Comparison of ENCODE assay signal across 1 cellular context in genomic region chr19:10289167-10289835, GRCh38.
TF ChIP-seq lines count a peak whose summit lies in the region.

No MANE protein-coding gene starts in this region.

TF ChIP-seq in HepG2, 621 proteins besides CTCF, POLR2A, EP300 and RAD21 (continued from another document and continues in another):
- TF ChIP-seq SAP130 (CRISPR knock-in tag; IDR thresholded peaks at IDR 0.05; ENCODE audit: low read depth) (0 out of 2 replicates have a peak, but pooled peaks have one; percentile 23), SNAPC4 (CRISPR knock-in tag; IDR thresholded peaks at IDR 0.05) (peak; percentile 75; the same call in 1 of the 2 replicates), ZNF441 (CRISPR knock-in tag; IDR thresholded peaks at IDR 0.05; ENCODE audit: borderline replicate concordance) (peak; percentile 30; the same call in 1 of the 2 replicates), ZIK1 (CRISPR knock-in tag; IDR thresholded peaks at IDR 0.05; ENCODE audit: borderline replicate concordance, low read depth) (peak; percentile 64; the same call in 1 of the 2 replicates), HNRNPUL1 (IDR thresholded peaks at IDR 0.05; ENCODE audit: low read depth, low read length) (no peak), AGO1 (IDR thresholded peaks at IDR 0.05; ENCODE audit: low read depth, low read length, poor library complexity, severe bottlenecking) (peak; percentile 68), HIVEP1 (CRISPR knock-in tag; IDR thresholded peaks at IDR 0.05) (peak; percentile 66), GABPB1 (CRISPR knock-in tag; IDR thresholded peaks at IDR 0.05) (no peak), NKX3-1 (CRISPR knock-in tag; IDR thresholded peaks at IDR 0.05) (0 out of 2 replicates have a peak, but pooled peaks have one; percentile 55), PAF1 (CRISPR knock-in tag; IDR thresholded peaks at IDR 0.05) (no peak), MTF1 (CRISPR knock-in tag; IDR thresholded peaks at IDR 0.05) (0 out of 2 replicates have a peak, but pooled peaks have one; percentile 33), DDIT3 (CRISPR knock-in tag; IDR thresholded peaks at IDR 0.05) (no peak), ZHX2 (IDR thresholded peaks at IDR 0.05; ENCODE audit: low read depth) (0 out of 2 replicates have a peak, but pooled peaks have one; percentile 5), ZHX2 (CRISPR knock-in tag; IDR thresholded peaks at IDR 0.05; ENCODE audit: borderline replicate concordance) (0 out of 2 replicates have a peak, but pooled peaks have one; percentile 56), POGK (CRISPR knock-in tag; conservative IDR thresholded peaks at IDR 0.05) (0 out of 2 replicates have a peak, but pooled peaks have one; percentile 32), ZSCAN25 (CRISPR knock-in tag; IDR thresholded peaks at IDR 0.05) (peak; percentile 47; the same call in 1 of the 2 replicates), HNRNPLL (IDR thresholded peaks at IDR 0.05; ENCODE audit: low read depth, low read length, poor library complexity, severe bottlenecking) (peak; percentile 31), ZNF232 (CRISPR knock-in tag; IDR thresholded peaks at IDR 0.05; ENCODE audit: borderline replicate concordance) (peak; percentile 70; the same call in 1 of the 2 replicates), ZNF451 (CRISPR knock-in tag; IDR thresholded peaks at IDR 0.05) (no peak), SIN3A (IDR thresholded peaks at IDR 0.05; ENCODE audit: borderline replicate concordance, low read depth, low read length) (peak; percentile 19; the same call in 1 of the 2 replicates), EEA1 (CRISPR knock-in tag; IDR thresholded peaks at IDR 0.05; ENCODE audit: borderline replicate concordance) (peak; percentile 69; the same call in 1 of the 2 replicates), THAP7 (CRISPR knock-in tag; IDR thresholded peaks at IDR 0.05) (0 out of 2 replicates have a peak, but pooled peaks have one; percentile 59), ZNF776 (CRISPR knock-in tag; IDR thresholded peaks at IDR 0.05) (peak; percentile 73; the same call in 1 of the 2 replicates), MXD1 (CRISPR knock-in tag; IDR thresholded peaks at IDR 0.05) (peak; percentile 72; the same call in 1 of the 2 replicates), HINFP (CRISPR knock-in tag; IDR thresholded peaks at IDR 0.05; ENCODE audit: low read depth) (peak; percentile 37; the same call in 1 of the 2 replicates), NPAS2 (CRISPR knock-in tag; IDR thresholded peaks at IDR 0.05; ENCODE audit: borderline replicate concordance) (0 out of 2 replicates have a peak, but pooled peaks have one; percentile 73), LBX2 (CRISPR knock-in tag; IDR thresholded peaks at IDR 0.05; ENCODE audit: borderline replicate concordance) (peak; percentile 87; the same call in 1 of the 2 replicates), MAFF (IDR thresholded peaks at IDR 0.05; ENCODE audit: low read depth, low read length) (no peak)
- TF ChIP-seq, protein P1, sequence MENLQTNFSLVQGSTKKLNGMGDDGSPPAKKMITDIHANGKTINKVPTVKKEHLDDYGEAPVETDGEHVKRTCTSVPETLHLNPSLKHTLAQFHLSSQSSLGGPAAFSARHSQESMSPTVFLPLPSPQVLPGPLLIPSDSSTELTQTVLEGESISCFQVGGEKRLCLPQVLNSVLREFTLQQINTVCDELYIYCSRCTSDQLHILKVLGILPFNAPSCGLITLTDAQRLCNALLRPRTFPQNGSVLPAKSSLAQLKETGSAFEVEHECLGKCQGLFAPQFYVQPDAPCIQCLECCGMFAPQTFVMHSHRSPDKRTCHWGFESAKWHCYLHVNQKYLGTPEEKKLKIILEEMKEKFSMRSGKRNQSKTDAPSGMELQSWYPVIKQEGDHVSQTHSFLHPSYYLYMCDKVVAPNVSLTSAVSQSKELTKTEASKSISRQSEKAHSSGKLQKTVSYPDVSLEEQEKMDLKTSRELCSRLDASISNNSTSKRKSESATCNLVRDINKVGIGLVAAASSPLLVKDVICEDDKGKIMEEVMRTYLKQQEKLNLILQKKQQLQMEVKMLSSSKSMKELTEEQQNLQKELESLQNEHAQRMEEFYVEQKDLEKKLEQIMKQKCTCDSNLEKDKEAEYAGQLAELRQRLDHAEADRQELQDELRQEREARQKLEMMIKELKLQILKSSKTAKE (CRISPR knock-in tag; IDR thresholded peaks at IDR 0.05; ENCODE audit: borderline replicate concordance): no peak
- TF ChIP-seq, protein P2, sequence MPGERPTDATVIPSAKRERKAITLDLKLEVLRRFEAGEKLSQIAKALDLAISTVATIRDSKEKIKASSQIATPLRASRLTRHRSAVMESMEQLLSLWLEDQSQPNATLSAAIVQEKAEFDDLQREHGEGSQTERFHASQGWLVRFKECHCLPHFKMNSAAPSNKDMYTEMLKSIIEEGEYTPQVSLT (CRISPR knock-in tag; IDR thresholded peaks at IDR 0.05; ENCODE audit: borderline replicate concordance, low read depth): peak; percentile 46; the same call in 1 of the 2 replicates
- TF ChIP-seq, protein P3, sequence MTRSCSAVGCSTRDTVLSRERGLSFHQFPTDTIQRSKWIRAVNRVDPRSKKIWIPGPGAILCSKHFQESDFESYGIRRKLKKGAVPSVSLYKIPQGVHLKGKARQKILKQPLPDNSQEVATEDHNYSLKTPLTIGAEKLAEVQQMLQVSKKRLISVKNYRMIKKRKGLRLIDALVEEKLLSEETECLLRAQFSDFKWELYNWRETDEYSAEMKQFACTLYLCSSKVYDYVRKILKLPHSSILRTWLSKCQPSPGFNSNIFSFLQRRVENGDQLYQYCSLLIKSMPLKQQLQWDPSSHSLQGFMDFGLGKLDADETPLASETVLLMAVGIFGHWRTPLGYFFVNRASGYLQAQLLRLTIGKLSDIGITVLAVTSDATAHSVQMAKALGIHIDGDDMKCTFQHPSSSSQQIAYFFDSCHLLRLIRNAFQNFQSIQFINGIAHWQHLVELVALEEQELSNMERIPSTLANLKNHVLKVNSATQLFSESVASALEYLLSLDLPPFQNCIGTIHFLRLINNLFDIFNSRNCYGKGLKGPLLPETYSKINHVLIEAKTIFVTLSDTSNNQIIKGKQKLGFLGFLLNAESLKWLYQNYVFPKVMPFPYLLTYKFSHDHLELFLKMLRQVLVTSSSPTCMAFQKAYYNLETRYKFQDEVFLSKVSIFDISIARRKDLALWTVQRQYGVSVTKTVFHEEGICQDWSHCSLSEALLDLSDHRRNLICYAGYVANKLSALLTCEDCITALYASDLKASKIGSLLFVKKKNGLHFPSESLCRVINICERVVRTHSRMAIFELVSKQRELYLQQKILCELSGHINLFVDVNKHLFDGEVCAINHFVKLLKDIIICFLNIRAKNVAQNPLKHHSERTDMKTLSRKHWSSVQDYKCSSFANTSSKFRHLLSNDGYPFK (CRISPR knock-in tag; IDR thresholded peaks at IDR 0.05; ENCODE audit: borderline replicate concordance): peak; percentile 56; the same call in 1 of the 2 replicates
